ENCODE assay signal across 8 cellular contexts in genomic region chr2:85551698-85552678, GRCh38.
DNase-seq lines count a peak whose midpoint lies in the region; ATAC-seq and TF ChIP-seq lines count a peak whose summit lies in the region.

No MANE protein-coding gene starts in this region.

- DNase-seq in NCI-H345 (lab: John Stamatoyannopoulos, UW), result peak; percentile 75
- DNase-seq in activated CD4-positive, CD25-positive, alpha-beta regulatory T cell (lab: John Stamatoyannopoulos, UW), result peak; percentile 74 to 84 (median 74)
- peak; percentile 84 to 86 for DNase-seq in cardiac fibroblast (ENCODE audit: low read depth in 2 of 2)
- DNase-seq in kidney glomerular epithelial cell (lab: John Stamatoyannopoulos, UW), result peak; percentile 54
- DNase-seq in stimulated activated CD4-positive, alpha-beta T cell treated with anti-CD3 and anti-CD28 coated beads, Interleukin-2, amount 100 ng/mL, for 4 hours (ENCODE audit: low read depth), result peak; percentile 82

- peak; percentile 72 for ATAC-seq in HG03139 (IDR thresholded peaks at IDR 0.05; ENCODE audit: unreplicated experiment)
- ATAC-seq in GM19324 (IDR thresholded peaks at IDR 0.05; ENCODE audit: low FRiP score, unreplicated experiment), result no peak

- H3K4me3 ChIP-seq in cardiac fibroblast (replicated peaks in 1 of 2; ENCODE audit: low read depth in 2 of 2, low read length in 2 of 2), result no peak overlapping the region

- TF ChIP-seq CTCF in GM12873 (IDR thresholded peaks at IDR 0.05; ENCODE audit: insufficient read depth, low read depth, low read length, missing control alignments) (peak; percentile 92), cardiac fibroblast (IDR thresholded peaks at IDR 0.05; ENCODE audit: low read depth, low read length) (peak; percentile 87)
